In genomic region chr1:145541246-145542135, GRCh38 we compare ENCODE assay signal across 7 cellular contexts.
DNase-seq lines count a peak whose midpoint lies in the region; ATAC-seq and TF ChIP-seq lines count a peak whose summit lies in the region.
"Not testable (repeated sequence)": the region's sequence is repeated elsewhere in the genome, so short reads cannot be mapped to it uniquely, and the experiment has no call there.

No MANE protein-coding gene starts in this region.

- H3K36me3 Mint-ChIP-seq in endodermal cell (ENCODE audit: low read depth) = not testable (repeated sequence)

- not testable (repeated sequence) for H3K4me1 Mint-ChIP-seq in endodermal cell

- H4K20me1 ChIP-seq in PC-3 (ENCODE audit: low read length) = not testable (repeated sequence)

- peak overlapping the region; percentile 9; the same call in 1 of the 2 replicates for H2AFZ ChIP-seq in PC-3 (ENCODE audit: low read length)

- WGBS in endodermal cell (ENCODE audit: insufficient coverage in 1 of 2, insufficient read length in 1 of 2), 2 experiments = 33 to 60% methylated on average over 3 to 11 of the region's 16 CpGs

- peaks cover 23% of the 10 kb centered on the region for H3K27me3 Mint-ChIP-seq in endodermal cell (ENCODE audit: insufficient read depth)

- POLR2A ChIA-PET in PC-3 (lab: Charles Lee; ENCODE audit: unreplicated experiment) = not testable (repeated sequence)

- BruUV-seq in PC-3 (replicated peaks; lab: Mats Ljungman, UMichigan) = TSS peak; percentile 37

- not testable (repeated sequence) for H3F3A ChIP-seq in PC-3 (ENCODE audit: low read length, unreplicated experiment)

- H3K4me1 ChIP-seq in PC-3 (ENCODE audit: insufficient read depth, low read length) = peaks cover 21% of the 10 kb centered on the region
- H3K4me1 ChIP-seq in endodermal cell (ENCODE audit: control insufficient read depth, insufficient read depth, low read length) = not testable (repeated sequence)

- H3K4me2 ChIP-seq in PC-3 (ENCODE audit: low read length) = peak overlapping the region; percentile 43

- H3K27ac ChIP-seq in PC-3 (ENCODE audit: low read length) = peak overlapping the region; percentile 24
- not testable (repeated sequence) for H3K27ac ChIP-seq in endodermal cell (ENCODE audit: low read depth, low read length)

- CTCF ChIA-PET in PC-3 (lab: Charles Lee) = not testable (repeated sequence)

- H3K9me3 Mint-ChIP-seq in endodermal cell = not testable (repeated sequence)

- H3K4me3 Mint-ChIP-seq in endodermal cell = not testable (repeated sequence)

- not testable (repeated sequence) for H3K9me2 ChIP-seq in PC-3 (replicated peaks; ENCODE audit: low read length)

- H3K79me2 ChIP-seq in PC-3 (ENCODE audit: low read length) = not testable (repeated sequence)

- not testable (repeated sequence) for H3K9me3 ChIP-seq in PC-3 (ENCODE audit: low read length); endodermal cell (ENCODE audit: control insufficient read depth, low read length)

- not testable (repeated sequence) for TF ChIP-seq CTCF in HFF-Myc (IDR thresholded peaks at IDR 0.05; ENCODE audit: low read depth, low read length, missing control alignments); PC-3 (conservative IDR thresholded peaks at IDR 0.05; ENCODE audit: low read depth, low read length); endodermal cell (conservative IDR thresholded peaks at IDR 0.05)

- H3K27me3 ChIP-seq in PC-3 (ENCODE audit: low read length); endodermal cell (ENCODE audit: control insufficient read depth, insufficient read depth, low read length, poor library complexity, severe bottlenecking): not testable (repeated sequence)

- H3K4me3 ChIP-seq in HFF-Myc (replicated peaks; ENCODE audit: low read depth, low read length); endodermal cell (ENCODE audit: low read length): not testable (repeated sequence)
- H3K4me3 ChIP-seq in PC-3 (ENCODE audit: low read length) = 0 out of 2 replicates have a peak overlapping the region, but pooled peaks have one; percentile 19

- peak; percentile 86 for ATAC-seq in PC-3
- ATAC-seq in left ventricle myocardium superior = peak; percentile 22

- not testable (repeated sequence) for H3K27ac Mint-ChIP-seq in endodermal cell

- intact Hi-C loops in PC-3 (cut with micrococcal nuclease); left ventricle myocardium superior (cut with micrococcal nuclease): not testable (repeated sequence)

- DNase-seq in EH (ENCODE audit: low read depth) (peak; percentile 83), HFF-Myc (ENCODE audit: extremely low read depth, low read depth) (peak; percentile 39), PC-3 (peak; percentile 63), amniotic stem cell (lab: John Stamatoyannopoulos, UW) (peak; percentile 10), endodermal cell (peak; percentile 60), occipital lobe (lab: John Stamatoyannopoulos, UW) (peak; percentile 18)
- not testable (repeated sequence) for DNase-seq in left ventricle myocardium superior

- H3K9ac ChIP-seq in PC-3 (ENCODE audit: low read length); endodermal cell (ENCODE audit: extremely low read depth, low read length, poor library complexity, severe bottlenecking): not testable (repeated sequence)

- not testable (repeated sequence) for H3K36me3 ChIP-seq in PC-3 (ENCODE audit: low read depth, low read length); endodermal cell (ENCODE audit: control insufficient read depth, insufficient read depth, low read length)
